In the genomic region with DNA sequence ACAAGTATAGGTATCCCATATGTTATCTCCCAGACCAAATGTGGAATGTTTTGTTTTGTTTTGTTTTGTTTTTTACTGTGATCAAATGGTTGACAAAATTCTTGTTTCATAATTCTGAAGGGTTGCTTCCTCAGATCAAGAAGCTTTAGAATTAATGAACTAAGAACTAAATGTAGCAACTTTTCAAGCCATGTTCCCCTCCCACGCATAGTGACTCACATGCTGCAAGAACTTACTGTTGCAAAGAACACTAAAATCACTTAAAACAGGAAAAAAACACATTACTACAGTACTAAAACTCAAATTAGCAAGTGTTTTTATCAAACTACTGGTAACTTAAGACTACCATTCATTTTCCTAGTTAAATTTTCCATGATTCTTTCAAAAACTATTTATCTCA, we compare ENCODE assay signal across 10 cellular contexts.
DNase-seq lines count a peak whose midpoint lies in the region; ATAC-seq, FAIRE-seq and TF ChIP-seq lines count a peak whose summit lies in the region.
"Had no signal": no experiment of that assay in that cellular context is flagged by ENCODE, and none has a peak within 500 bp of the region (broad histone marks: within the 10 kb centered on the region; RNA-seq: fewer than 3 reads in every experiment).

No MANE protein-coding gene starts in this region.

- no peak overlapping the region for H3K4me3 ChIP-seq in fibroblast of pulmonary artery (replicated peaks; ENCODE audit: low read depth, low read length)

- TF ChIP-seq CTCF in fibroblast of pulmonary artery (IDR thresholded peaks at IDR 0.05; ENCODE audit: low read length, missing control alignments), result no peak

- no peak for ATAC-seq in GM18861 (IDR thresholded peaks at IDR 0.05; ENCODE audit: unreplicated experiment)

- no peak for FAIRE-seq in RCC 7860 (lab: Jason Lieb, UNC)

- peak; percentile 70 for DNase-seq in activated effector memory CD4-positive, alpha-beta T cell treated with anti-CD3 and anti-CD28 coated beads, Interleukin-2, amount 50 U/mL, for 16 hours
- no peak for DNase-seq in activated effector memory CD4-positive, alpha-beta T cell treated with Interleukin-2 at 50 U/mL for 16 hours
- DNase-seq in activated CD4-positive, alpha-beta T cell treated with anti-CD3 and anti-CD28 coated beads, Interleukin-2, amount 50 U/mL, for 4 hours, result peak; percentile 27 to 45
- peak; percentile 94 for DNase-seq in fibroblast of pulmonary artery (ENCODE audit: low read depth)
- peak in 2 of 3 experiments; percentile 6 to 43 for DNase-seq in stimulated activated CD4-positive, alpha-beta T cell treated with anti-CD3 and anti-CD28 coated beads, TNF-alpha, amount 100 ng/mL, for 24 hours (ENCODE audit: low read depth in 3 of 3)
- DNase-seq in RCC 7860 (ENCODE audit: low spot score), result no peak
- no peak for DNase-seq in SW480 (ENCODE audit: low spot score)
- DNase-seq: Calu3, NCI-H2171 treated with DMSO at 0.1 percent for 48 hours had no signal

Comparison
In these comparisons a context has a peak if more than half of its experiments do, and no peak if none do; other contexts are left out.
1. DNase-seq: peak in activated effector memory CD4-positive, alpha-beta T cell treated with anti-CD3 and anti-CD28 coated beads, Interleukin-2, amount 50 U/mL, for 16 hours (single experiment), activated CD4-positive, alpha-beta T cell treated with anti-CD3 and anti-CD28 coated beads, Interleukin-2, amount 50 U/mL, for 4 hours (2 of 2), fibroblast of pulmonary artery (single experiment) and stimulated activated CD4-positive, alpha-beta T cell treated with anti-CD3 and anti-CD28 coated beads, TNF-alpha, amount 100 ng/mL, for 24 hours (2 of 3); none in activated effector memory CD4-positive, alpha-beta T cell treated with Interleukin-2 at 50 U/mL for 16 hours (single experiment), RCC 7860 (single experiment) and SW480 (single experiment).